In genomic region chr2:88620015-88620414, GRCh38 we compare ENCODE assay signal across 16 cellular contexts. TPM values are rescaled to one million over a fixed set of nuclear protein-coding genes. Genes with fewer than 3 reads are reported as not detected.
DNase-seq lines count a peak whose midpoint lies in the region; ATAC-seq and TF ChIP-seq lines count a peak whose summit lies in the region.
"Had no signal": no experiment of that assay in that cellular context is flagged by ENCODE, and none has a peak within 500 bp of the region (broad histone marks: within the 10 kb centered on the region; RNA-seq: fewer than 3 reads in every experiment).

No MANE protein-coding gene starts in this region.

- H3K36me3 ChIP-seq in left lung (no peaks in the 10 kb centered on the region), stomach (no peaks in the 10 kb centered on the region)
- H3K36me3 ChIP-seq: Peyer's patch had no signal

- H3K36me3 Mint-ChIP-seq in IgD-negative memory B cell (peaks cover 3% of the 10 kb centered on the region), activated B cell treated with CpG ODN at 0.5 μM for 24 hours (ENCODE audit: low read depth) (peaks cover 15% of the 10 kb centered on the region)

- no peak for TF ChIP-seq CTCF in activated B cell treated with CpG ODN at 0.5 μM for 24 hours (IDR thresholded peaks at IDR 0.05)
- no peak for TF ChIP-seq CTCF in left lung (IDR thresholded peaks at IDR 0.05)
- TF ChIP-seq CTCF in stomach (IDR thresholded peaks at IDR 0.05), result no peak

- peaks cover 43 to 46% (median 44%) of the 10 kb centered on the region in 3 donors for H3K4me1 Mint-ChIP-seq in IgD-negative memory B cell
- peaks cover 47% of the 10 kb centered on the region for H3K4me1 Mint-ChIP-seq in activated B cell treated with CpG ODN at 0.5 μM for 24 hours

- DNase-seq in activated B cell treated with CpG ODN at 0.5 μM for 24 hours (no peak), left lung (no peak), stomach (no peak), retina (no peak)
- no peak for DNase-seq in stimulated activated CD8-positive, alpha-beta memory T cell treated with anti-CD3 and anti-CD28 coated beads, Interleukin-4, amount 100 ng/mL, for 48 hours
- DNase-seq: CD8-positive, alpha-beta memory T cell; H7; NCI-H1105 treated with DMSO at 0.1 percent for 48 hours; NCI-H187; NCI-H2171; NCI-H446 treated with DMSO at 0.1 percent for 48 hours; NCI-H774; Peyer's patch; SHP77 had no signal

- H3K4me3 Mint-ChIP-seq in IgD-negative memory B cell (peak overlapping the region in 1 of 4 donors; percentile 64), activated B cell treated with CpG ODN at 0.5 μM for 24 hours (no peak overlapping the region)
- H3K4me3 Mint-ChIP-seq: CD8-positive, alpha-beta memory T cell had no signal

- no peak for TF ChIP-seq EP300 in stomach (IDR thresholded peaks at IDR 0.05)

- H3K4me1 ChIP-seq in left lung, result peaks cover 0 to 28% of the 10 kb centered on the region in 2 donors
- peaks cover 23 to 95% (median 66%) of the 10 kb centered on the region in 4 donors for H3K4me1 ChIP-seq in stomach

- H3K9me3 ChIP-seq in left lung (no peaks in the 10 kb centered on the region), stomach (no peaks in the 10 kb centered on the region)
- H3K9me3 ChIP-seq: Peyer's patch had no signal

- H3K4me3 ChIP-seq in left lung (no peak overlapping the region), stomach (no peak overlapping the region)
- H3K4me3 ChIP-seq: Peyer's patch had no signal

- CTCF ChIA-PET in activated B cell treated with CpG ODN at 0.5 μM for 24 hours (lab: Charles Lee), result no interaction called here

- H3K9me3 Mint-ChIP-seq in IgD-negative memory B cell (no peaks in the 10 kb centered on the region), activated B cell treated with CpG ODN at 0.5 μM for 24 hours (no peaks in the 10 kb centered on the region)
- H3K9me3 Mint-ChIP-seq: CD8-positive, alpha-beta memory T cell had no signal

- no peaks in the 10 kb centered on the region for H3K27me3 Mint-ChIP-seq in IgD-negative memory B cell
- H3K27me3 Mint-ChIP-seq in activated B cell treated with CpG ODN at 0.5 μM for 24 hours, result no peaks in the 10 kb centered on the region
- H3K27me3 Mint-ChIP-seq: CD8-positive, alpha-beta memory T cell had no signal

- 31 to 48% (median 41%) methylated on average over 1 of the region's 1 CpG for WGBS in stomach, 5 donors

- POLR2A ChIA-PET in activated B cell treated with CpG ODN at 0.5 μM for 24 hours (lab: Charles Lee), result no interaction called here

- no peaks in the 10 kb centered on the region for H3K27me3 ChIP-seq in left lung
- no peaks in the 10 kb centered on the region for H3K27me3 ChIP-seq in stomach
- H3K27me3 ChIP-seq: Peyer's patch had no signal

- H3K27ac ChIP-seq in left lung (no peak overlapping the region), stomach (peak overlapping the region; percentile 56 to 99 (median 67))
- H3K27ac ChIP-seq: Peyer's patch had no signal

- intact Hi-C loops in activated B cell treated with CpG ODN at 0.5 μM for 24 hours (cut with micrococcal nuclease), result no loop called here
- intact Hi-C loops in left lung (cut with DNase I), result no loop called here
- intact Hi-C loops in stomach (cut with DNase I; ENCODE audit: low total_unique reads), result no loop called here

- H3K27ac Mint-ChIP-seq in IgD-negative memory B cell (peak overlapping the region; percentile 24 to 85 (median 59)), activated B cell treated with CpG ODN at 0.5 μM for 24 hours (peak overlapping the region; percentile 70)

- TF ChIP-seq POLR2A in stomach (IDR thresholded peaks at IDR 0.05), result no peak

- ATAC-seq in activated B cell treated with CpG ODN at 0.5 μM for 24 hours (ENCODE audit: low read depth) (no peak), left lung (peak; percentile 53), GM18498 (IDR thresholded peaks at IDR 0.05; ENCODE audit: unreplicated experiment) (no peak)

RNA-seq across cellular contexts. Expression of gene EIF2AK3, which starts 7.2 kb away (rescaled TPM):
- polyA plus RNA-seq in IgD-negative memory B cell, result 35.1 TPM
- 28.2 and 28.6 TPM in 2 replicates for total RNA-seq in activated B cell treated with CpG ODN at 0.5 μM for 24 hours
- total RNA-seq in left lung, result 10 to 100 TPM; 27.1 to 29.0 TPM
- 10 to 100 TPM; 33.3 to 92.3 (median 57.7) TPM for total RNA-seq in stomach
- polyA plus RNA-seq in stomach, result 1 to 10 TPM; 4.8 to 7.6 (median 6.6) TPM

Comparison
In these comparisons a context has a peak if more than half of its experiments do, and no peak if none do; other contexts are left out.
1. H3K27ac ChIP-seq: peak in stomach (5 of 5); none in left lung (0 of 2).